Comparison of ENCODE assay signal across 15 cellular contexts in the genomic region with DNA sequence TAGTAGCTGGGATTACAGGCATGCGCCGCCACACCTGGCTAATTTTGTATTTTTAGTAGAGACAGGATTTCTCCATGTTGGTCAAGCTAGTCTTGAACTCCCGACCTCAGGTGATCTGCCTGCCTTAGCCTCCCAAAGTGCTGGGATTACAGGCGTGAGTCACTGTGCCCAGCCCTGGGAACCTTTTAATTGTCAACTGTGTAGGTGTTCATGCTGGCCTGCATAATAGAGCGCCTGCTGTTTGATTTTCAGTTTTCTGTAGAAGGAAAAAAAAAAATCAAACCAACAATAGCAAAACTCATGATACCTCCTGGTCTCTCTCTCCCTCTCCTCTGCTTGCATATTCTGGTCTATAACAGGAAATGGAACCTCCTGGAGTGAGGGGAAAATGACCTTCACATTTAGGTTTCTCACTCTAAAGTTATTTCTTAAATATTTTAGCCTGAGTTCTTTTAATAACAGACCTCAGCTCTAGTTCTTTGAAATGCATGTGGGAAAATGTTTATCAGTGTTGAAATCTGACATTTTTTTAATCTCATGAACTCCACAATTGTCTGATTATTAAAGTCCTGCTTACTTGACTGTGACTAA. TPM values are rescaled to one million over a fixed set of nuclear protein-coding genes. Genes with fewer than 3 reads are reported as not detected.
A peak's percentile ranks its signal among the peaks of the same experiment; 100 is the strongest.
DNase-seq lines count a peak whose midpoint lies in the region; ATAC-seq and TF ChIP-seq lines count a peak whose summit lies in the region.
"Had no signal": no experiment of that assay in that cellular context is flagged by ENCODE, and none has a peak within 500 bp of the region (broad histone marks: within the 10 kb centered on the region; RNA-seq: fewer than 3 reads in every experiment).

No MANE protein-coding gene starts in this region.

- intact Hi-C loops in CD14-positive monocyte (cut with micrococcal nuclease) = no loop called here

- H3K4me3 Mint-ChIP-seq in HFFc6 (no peak overlapping the region), chondrocyte (ENCODE audit: unreplicated experiment) (no peak overlapping the region), osteocyte (ENCODE audit: unreplicated experiment) (no peak overlapping the region), CD14-positive monocyte (no peak overlapping the region)
- H3K4me3 Mint-ChIP-seq in activated CD8-positive, alpha-beta T cell treated with anti-CD3 and anti-CD28 coated beads, Interleukin-2, amount 10 ng/mL, durations not matched to agents 7 days and 5 days = no peak overlapping the region

- H3K4me1 Mint-ChIP-seq in HFFc6 (ENCODE audit: low read depth) = peaks cover 28% of the 10 kb centered on the region
- peaks cover 25% of the 10 kb centered on the region for H3K4me1 Mint-ChIP-seq in chondrocyte (ENCODE audit: low read depth)
- H3K4me1 Mint-ChIP-seq in osteocyte (ENCODE audit: unreplicated experiment) = peaks cover 32% of the 10 kb centered on the region
- H3K4me1 Mint-ChIP-seq in CD14-positive monocyte = peaks cover 8% of the 10 kb centered on the region
- H3K4me1 Mint-ChIP-seq in activated CD8-positive, alpha-beta T cell treated with anti-CD3 and anti-CD28 coated beads, Interleukin-2, amount 10 ng/mL, durations not matched to agents 7 days and 5 days (ENCODE audit: low read depth) = peaks cover 10% of the 10 kb centered on the region

- DNase-seq in HFFc6 = no peak
- peak; percentile 33 for DNase-seq in SK-MEL-5 (ENCODE audit: low read depth, low spot score)
- DNase-seq in chondrocyte (ENCODE audit: low spot score) = no peak
- DNase-seq in osteocyte (ENCODE audit: extremely low spot score, unreplicated experiment) = no peak
- no peak for DNase-seq in CD14-positive monocyte (ENCODE audit: low spot score)
- no peak for DNase-seq in NCI-H1048 (lab: John Stamatoyannopoulos, UW)
- DNase-seq in activated CD8-positive, alpha-beta T cell treated with anti-CD3 and anti-CD28 coated beads, Interleukin-2, amount 10 ng/mL, durations not matched to agents 7 days and 5 days = no peak
- DNase-seq: COR-L47, DMS153, H7, Karpas-422, NCI-H1417 treated with DMSO at 0.1 percent for 48 hours, NCI-H774, RPMI8226, SIG-M5 had no signal

- CTCF ChIA-PET in activated CD8-positive, alpha-beta T cell treated with anti-CD3 and anti-CD28 coated beads, Interleukin-2, amount 10 ng/mL, durations not matched to agents 7 days and 5 days (lab: Charles Lee) = no interaction called here

- H3K27me3 Mint-ChIP-seq in HFFc6 (ENCODE audit: insufficient read depth) = no peaks in the 10 kb centered on the region; the same call in 1 of the 2 replicates
- no peaks in the 10 kb centered on the region for H3K27me3 Mint-ChIP-seq in chondrocyte (ENCODE audit: low read depth)
- H3K27me3 Mint-ChIP-seq in osteocyte (ENCODE audit: unreplicated experiment) = no peaks in the 10 kb centered on the region
- H3K27me3 Mint-ChIP-seq in CD14-positive monocyte (ENCODE audit: low read depth in 3 of 3) = peaks cover 0 to 3% (median 0%) of the 10 kb centered on the region in 3 donors
- H3K27me3 Mint-ChIP-seq in activated CD8-positive, alpha-beta T cell treated with anti-CD3 and anti-CD28 coated beads, Interleukin-2, amount 10 ng/mL, durations not matched to agents 7 days and 5 days (ENCODE audit: low read depth) = no peaks in the 10 kb centered on the region

- H3K9me3 Mint-ChIP-seq in HFFc6 = peaks cover 4% of the 10 kb centered on the region; the same call in 1 of the 2 replicates
- H3K9me3 Mint-ChIP-seq in chondrocyte (ENCODE audit: low read depth) = no peaks in the 10 kb centered on the region
- no peaks in the 10 kb centered on the region for H3K9me3 Mint-ChIP-seq in osteocyte (ENCODE audit: unreplicated experiment)
- no peaks in the 10 kb centered on the region for H3K9me3 Mint-ChIP-seq in CD14-positive monocyte
- H3K9me3 Mint-ChIP-seq in activated CD8-positive, alpha-beta T cell treated with anti-CD3 and anti-CD28 coated beads, Interleukin-2, amount 10 ng/mL, durations not matched to agents 7 days and 5 days (ENCODE audit: insufficient read depth) = no peaks in the 10 kb centered on the region

- H3K27ac Mint-ChIP-seq in HFFc6 (peak overlapping the region; percentile 25; the same call in 1 of the 2 replicates), chondrocyte (ENCODE audit: unreplicated experiment) (peak overlapping the region; percentile 74), osteocyte (ENCODE audit: unreplicated experiment) (peak overlapping the region; percentile 66), CD14-positive monocyte (peak overlapping the region in 1 of 7 donors; percentile 11)
- H3K27ac Mint-ChIP-seq in activated CD8-positive, alpha-beta T cell treated with anti-CD3 and anti-CD28 coated beads, Interleukin-2, amount 10 ng/mL, durations not matched to agents 7 days and 5 days = no peak overlapping the region

- TF ChIP-seq CTCF in HFFc6 (IDR thresholded peaks at IDR 0.05) (no peak), chondrocyte (IDR thresholded peaks at IDR 0.05) (no peak), osteocyte (IDR thresholded peaks at IDR 0.05) (no peak), CD14-positive monocyte (IDR thresholded peaks at IDR 0.05) (no peak)

- ATAC-seq in activated CD8-positive, alpha-beta T cell treated with anti-CD3 and anti-CD28 coated beads, Interleukin-2, amount 10 ng/mL, durations not matched to agents 7 days and 5 days = no peak

- POLR2A ChIA-PET in activated CD8-positive, alpha-beta T cell treated with anti-CD3 and anti-CD28 coated beads, Interleukin-2, amount 10 ng/mL, durations not matched to agents 7 days and 5 days (lab: Charles Lee) = interaction anchor here (0.5 kb wide), 1 partner anchor 117 kb away, joined by 3 read pairs; no protein-coding TSS in a partner anchor

- in situ Hi-C loops in SK-MEL-5 (cut with HindIII; ENCODE audit: low pct_unique_long_range_greater_than_20kb, low sequenced_read_pairs) = no loop called here

- H3K36me3 Mint-ChIP-seq in HFFc6 (ENCODE audit: low read depth) = peaks cover 19% of the 10 kb centered on the region
- peaks cover 1% of the 10 kb centered on the region for H3K36me3 Mint-ChIP-seq in chondrocyte (ENCODE audit: low read depth)
- H3K36me3 Mint-ChIP-seq in osteocyte (ENCODE audit: unreplicated experiment) = no peaks in the 10 kb centered on the region
- H3K36me3 Mint-ChIP-seq in CD14-positive monocyte = peaks cover 0 to 6% of the 10 kb centered on the region in 2 donors
- no peaks in the 10 kb centered on the region for H3K36me3 Mint-ChIP-seq in activated CD8-positive, alpha-beta T cell treated with anti-CD3 and anti-CD28 coated beads, Interleukin-2, amount 10 ng/mL, durations not matched to agents 7 days and 5 days (ENCODE audit: low read depth)

RNA-seq across cellular contexts. Expression of gene EXOSC2, which starts 51.7 kb away (rescaled TPM):
- total RNA-seq in HFFc6 (2021; fragmentation: NEBNext Ultra II Directional; extraction: Animal tissue kit (Norgen Biotek cat#: 25700)) = 10 to 100 TPM; 27.8 to 36.7 (median 33.8) TPM
- 41.3 and 46.7 TPM in 2 replicates for total RNA-seq in SK-MEL-5 (2014; rRNA removed; shearing (Covaris generic))
- polyA plus RNA-seq in SK-MEL-5 (2015; cell fraction: cytosol; rRNA removed) = 45.6 and 51.9 TPM in 2 replicates
- 112 and 150 TPM in 2 replicates for polyA plus RNA-seq in SK-MEL-5 (2015; cell fraction: nucleus; rRNA removed)
- total RNA-seq in chondrocyte = 15.6 to 27.7 TPM (median 16.2 TPM) in 3 replicates
- 26.1 and 26.2 TPM in 2 replicates for total RNA-seq in osteocyte
- polyA plus RNA-seq in CD14-positive monocyte = 10 to 100 TPM; 10.2 to 11.2 TPM
- total RNA-seq in activated CD8-positive, alpha-beta T cell treated with anti-CD3 and anti-CD28 coated beads, Interleukin-2, amount 10 ng/mL, durations not matched to agents 7 days and 5 days = 10 to 100 TPM; 59.6 to 61.6 TPM
